Comparison of ENCODE assay signal across 14 cellular contexts in genomic region chr11:74838188-74838587, GRCh38.
"Had no signal": no experiment of that assay in that cellular context is flagged by ENCODE, and none has a peak within 500 bp of the region (broad histone marks: within the 10 kb centered on the region; RNA-seq: fewer than 3 reads in every experiment).

No MANE protein-coding gene starts in this region.

- H3K27me3 Mint-ChIP-seq: activated CD4-positive, alpha-beta memory T cell treated with anti-CD3 and anti-CD28 coated beads for 36 hours; activated naive CD8-positive, alpha-beta T cell treated with anti-CD3 and anti-CD28 coated beads for 36 hours; naive thymus-derived CD8-positive, alpha-beta T cell; stimulated activated naive CD8-positive, alpha-beta T cell treated with anti-CD3 and anti-CD28 coated beads, Interleukin-15, Interleukin-2, amounts not matched to agents 100 ng/mL and 50 ng/mL, for 24 hours had no signal

- DNase-seq: activated CD4-positive, alpha-beta memory T cell treated with anti-CD3 and anti-CD28 coated beads for 36 hours; activated gamma-delta T cell; activated naive CD8-positive, alpha-beta T cell treated with anti-CD3 and anti-CD28 coated beads for 36 hours; activated T-cell treated with anti-CD3 and anti-CD28 coated beads, Interleukin-2, amount 50 U/mL, for 48 hours; gastrocnemius medialis; heart left ventricle; mucosa of descending colon; naive thymus-derived CD8-positive, alpha-beta T cell; occipital lobe; SK-N-SH; testis; upper lobe of right lung had no signal

- H3K9me2 ChIP-seq: SK-N-SH had no signal

- H3K27me3 ChIP-seq: gastrocnemius medialis, heart left ventricle, testis, upper lobe of right lung had no signal

- H3K9ac ChIP-seq: SK-N-SH had no signal

- H3K9me3 Mint-ChIP-seq: activated CD4-positive, alpha-beta memory T cell treated with anti-CD3 and anti-CD28 coated beads for 36 hours; activated naive CD8-positive, alpha-beta T cell treated with anti-CD3 and anti-CD28 coated beads for 36 hours; naive thymus-derived CD8-positive, alpha-beta T cell; stimulated activated naive CD8-positive, alpha-beta T cell treated with anti-CD3 and anti-CD28 coated beads, Interleukin-15, Interleukin-2, amounts not matched to agents 100 ng/mL and 50 ng/mL, for 24 hours had no signal

- H3K4me3 ChIP-seq: gastrocnemius medialis, heart left ventricle, mucosa of descending colon, testis, upper lobe of right lung had no signal

- ATAC-seq: gastrocnemius medialis; heart left ventricle; mucosa of descending colon; naive thymus-derived CD8-positive, alpha-beta T cell; upper lobe of right lung had no signal

- H3K4me3 Mint-ChIP-seq: activated CD4-positive, alpha-beta memory T cell treated with anti-CD3 and anti-CD28 coated beads for 36 hours; activated naive CD8-positive, alpha-beta T cell treated with anti-CD3 and anti-CD28 coated beads for 36 hours; naive thymus-derived CD8-positive, alpha-beta T cell; stimulated activated naive CD8-positive, alpha-beta T cell treated with anti-CD3 and anti-CD28 coated beads, Interleukin-15, Interleukin-2, amounts not matched to agents 100 ng/mL and 50 ng/mL, for 24 hours had no signal

- H3K4me2 ChIP-seq: SK-N-SH had no signal

- H3K27ac ChIP-seq: epithelial cell of prostate, gastrocnemius medialis, heart left ventricle, testis, upper lobe of right lung had no signal

- H3K4me1 ChIP-seq: gastrocnemius medialis, testis, upper lobe of right lung had no signal

- H3K27ac Mint-ChIP-seq: activated CD4-positive, alpha-beta memory T cell treated with anti-CD3 and anti-CD28 coated beads for 36 hours; activated naive CD8-positive, alpha-beta T cell treated with anti-CD3 and anti-CD28 coated beads for 36 hours; stimulated activated naive CD8-positive, alpha-beta T cell treated with anti-CD3 and anti-CD28 coated beads, Interleukin-15, Interleukin-2, amounts not matched to agents 100 ng/mL and 50 ng/mL, for 24 hours had no signal

- H3K9me3 ChIP-seq: gastrocnemius medialis, heart left ventricle, mucosa of descending colon, SK-N-SH, testis, upper lobe of right lung had no signal
